1 cellular context compared by ENCODE assay signal in the genomic region with DNA sequence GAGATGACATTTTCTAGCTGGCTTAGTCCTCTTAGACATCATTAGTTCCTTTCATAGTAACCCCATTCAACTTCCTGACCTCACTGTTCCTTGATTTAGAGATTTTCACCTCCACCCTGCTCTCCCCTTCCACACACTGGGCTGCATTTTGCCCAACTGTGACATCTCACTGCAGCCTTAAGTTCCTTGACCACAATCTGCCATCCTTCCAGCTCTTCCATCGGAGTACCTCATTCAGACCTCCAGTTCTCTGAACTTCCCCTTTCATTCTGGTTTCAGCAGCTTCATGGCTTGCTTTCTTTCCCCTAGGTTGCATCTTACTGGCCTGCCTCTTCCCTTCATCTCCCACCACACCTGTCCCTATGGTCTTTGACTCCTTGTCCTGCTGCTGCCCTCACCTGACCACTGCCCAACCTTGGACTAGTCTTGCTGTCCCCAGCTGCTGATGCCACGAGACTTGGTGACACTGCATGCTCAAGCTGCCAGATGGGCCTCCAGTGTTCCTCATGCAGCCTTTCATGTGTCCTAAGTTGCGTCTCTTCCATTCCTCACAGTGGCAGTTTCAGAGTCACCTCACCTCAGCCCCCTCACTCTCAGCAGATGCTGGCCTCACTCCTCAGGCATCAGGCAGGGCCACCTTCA.
TF ChIP-seq lines count a peak whose summit lies in the region.

No MANE protein-coding gene starts in this region.

TF ChIP-seq in GM23338, 12 proteins besides CTCF, POLR2A, EP300 and RAD21 (continued from another document):
- TF ChIP-seq, protein P1, sequence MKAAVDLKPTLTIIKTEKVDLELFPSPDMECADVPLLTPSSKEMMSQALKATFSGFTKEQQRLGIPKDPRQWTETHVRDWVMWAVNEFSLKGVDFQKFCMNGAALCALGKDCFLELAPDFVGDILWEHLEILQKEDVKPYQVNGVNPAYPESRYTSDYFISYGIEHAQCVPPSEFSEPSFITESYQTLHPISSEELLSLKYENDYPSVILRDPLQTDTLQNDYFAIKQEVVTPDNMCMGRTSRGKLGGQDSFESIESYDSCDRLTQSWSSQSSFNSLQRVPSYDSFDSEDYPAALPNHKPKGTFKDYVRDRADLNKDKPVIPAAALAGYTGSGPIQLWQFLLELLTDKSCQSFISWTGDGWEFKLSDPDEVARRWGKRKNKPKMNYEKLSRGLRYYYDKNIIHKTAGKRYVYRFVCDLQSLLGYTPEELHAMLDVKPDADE (IDR thresholded peaks at IDR 0.05) = no peak
- TF ChIP-seq, protein P2, sequence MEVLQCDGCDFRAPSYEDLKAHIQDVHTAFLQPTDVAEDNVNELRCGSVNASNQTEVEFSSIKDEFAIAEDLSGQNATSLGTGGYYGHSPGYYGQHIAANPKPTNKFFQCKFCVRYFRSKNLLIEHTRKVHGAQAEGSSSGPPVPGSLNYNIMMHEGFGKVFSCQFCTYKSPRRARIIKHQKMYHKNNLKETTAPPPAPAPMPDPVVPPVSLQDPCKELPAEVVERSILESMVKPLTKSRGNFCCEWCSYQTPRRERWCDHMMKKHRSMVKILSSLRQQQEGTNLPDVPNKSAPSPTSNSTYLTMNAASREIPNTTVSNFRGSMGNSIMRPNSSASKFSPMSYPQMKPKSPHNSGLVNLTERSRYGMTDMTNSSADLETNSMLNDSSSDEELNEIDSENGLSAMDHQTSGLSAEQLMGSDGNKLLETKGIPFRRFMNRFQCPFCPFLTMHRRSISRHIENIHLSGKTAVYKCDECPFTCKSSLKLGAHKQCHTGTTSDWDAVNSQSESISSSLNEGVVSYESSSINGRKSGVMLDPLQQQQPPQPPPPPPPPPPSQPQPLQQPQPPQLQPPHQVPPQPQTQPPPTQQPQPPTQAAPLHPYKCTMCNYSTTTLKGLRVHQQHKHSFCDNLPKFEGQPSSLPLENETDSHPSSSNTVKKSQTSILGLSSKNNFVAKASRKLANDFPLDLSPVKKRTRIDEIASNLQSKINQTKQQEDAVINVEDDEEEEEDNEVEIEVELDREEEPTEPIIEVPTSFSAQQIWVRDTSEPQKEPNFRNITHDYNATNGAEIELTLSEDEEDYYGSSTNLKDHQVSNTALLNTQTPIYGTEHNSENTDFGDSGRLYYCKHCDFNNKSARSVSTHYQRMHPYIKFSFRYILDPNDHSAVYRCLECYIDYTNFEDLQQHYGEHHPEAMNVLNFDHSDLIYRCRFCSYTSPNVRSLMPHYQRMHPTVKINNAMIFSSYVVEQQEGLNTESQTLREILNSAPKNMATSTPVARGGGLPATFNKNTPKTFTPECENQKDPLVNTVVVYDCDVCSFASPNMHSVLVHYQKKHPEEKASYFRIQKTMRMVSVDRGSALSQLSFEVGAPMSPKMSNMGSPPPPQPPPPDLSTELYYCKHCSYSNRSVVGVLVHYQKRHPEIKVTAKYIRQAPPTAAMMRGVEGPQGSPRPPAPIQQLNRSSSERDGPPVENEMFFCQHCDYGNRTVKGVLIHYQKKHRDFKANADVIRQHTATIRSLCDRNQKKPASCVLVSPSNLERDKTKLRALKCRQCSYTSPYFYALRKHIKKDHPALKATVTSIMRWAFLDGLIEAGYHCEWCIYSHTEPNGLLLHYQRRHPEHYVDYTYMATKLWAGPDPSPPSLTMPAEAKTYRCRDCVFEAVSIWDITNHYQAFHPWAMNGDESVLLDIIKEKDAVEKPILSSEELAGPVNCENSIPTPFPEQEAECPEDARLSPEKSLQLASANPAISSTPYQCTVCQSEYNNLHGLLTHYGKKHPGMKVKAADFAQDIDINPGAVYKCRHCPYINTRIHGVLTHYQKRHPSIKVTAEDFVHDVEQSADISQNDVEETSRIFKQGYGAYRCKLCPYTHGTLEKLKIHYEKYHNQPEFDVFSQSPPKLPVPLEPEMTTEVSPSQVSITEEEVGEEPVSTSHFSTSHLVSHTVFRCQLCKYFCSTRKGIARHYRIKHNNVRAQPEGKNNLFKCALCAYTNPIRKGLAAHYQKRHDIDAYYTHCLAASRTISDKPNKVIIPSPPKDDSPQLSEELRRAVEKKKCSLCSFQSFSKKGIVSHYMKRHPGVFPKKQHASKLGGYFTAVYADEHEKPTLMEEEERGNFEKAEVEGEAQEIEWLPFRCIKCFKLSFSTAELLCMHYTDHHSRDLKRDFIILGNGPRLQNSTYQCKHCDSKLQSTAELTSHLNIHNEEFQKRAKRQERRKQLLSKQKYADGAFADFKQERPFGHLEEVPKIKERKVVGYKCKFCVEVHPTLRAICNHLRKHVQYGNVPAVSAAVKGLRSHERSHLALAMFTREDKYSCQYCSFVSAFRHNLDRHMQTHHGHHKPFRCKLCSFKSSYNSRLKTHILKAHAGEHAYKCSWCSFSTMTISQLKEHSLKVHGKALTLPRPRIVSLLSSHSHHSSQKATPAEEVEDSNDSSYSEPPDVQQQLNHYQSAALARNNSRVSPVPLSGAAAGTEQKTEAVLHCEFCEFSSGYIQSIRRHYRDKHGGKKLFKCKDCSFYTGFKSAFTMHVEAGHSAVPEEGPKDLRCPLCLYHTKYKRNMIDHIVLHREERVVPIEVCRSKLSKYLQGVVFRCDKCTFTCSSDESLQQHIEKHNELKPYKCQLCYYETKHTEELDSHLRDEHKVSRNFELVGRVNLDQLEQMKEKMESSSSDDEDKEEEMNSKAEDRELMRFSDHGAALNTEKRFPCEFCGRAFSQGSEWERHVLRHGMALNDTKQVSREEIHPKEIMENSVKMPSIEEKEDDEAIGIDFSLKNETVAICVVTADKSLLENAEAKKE (CRISPR knock-in tag; IDR thresholded peaks at IDR 0.05) = no peak
